ENCODE assay signal across 1 cellular context in genomic region chr20:50153153-50153499, GRCh38.
TF ChIP-seq lines count a peak whose summit lies in the region.

No MANE protein-coding gene starts in this region.

TF ChIP-seq in H1, 55 proteins besides CTCF, POLR2A, EP300 and RAD21 (continued from another document):
- no peak for TF ChIP-seq CHD7 (IDR thresholded peaks at IDR 0.05; ENCODE audit: insufficient replicate concordance, low read length)
- no peak for TF ChIP-seq SIX5 (IDR thresholded peaks at IDR 0.05; ENCODE audit: low read depth, low read length)
- no peak for TF ChIP-seq BACH1 (IDR thresholded peaks at IDR 0.05; ENCODE audit: low read length)
- no peak for TF ChIP-seq CHD2 (IDR thresholded peaks at IDR 0.05; ENCODE audit: low read length)
- TF ChIP-seq SP4 (IDR thresholded peaks at IDR 0.05; ENCODE audit: low read length), result no peak
- no peak for TF ChIP-seq SRF (IDR thresholded peaks at IDR 0.05; ENCODE audit: low read depth, low read length)
- no peak for TF ChIP-seq SIN3A (conservative IDR thresholded peaks at IDR 0.05 in 1 of 2, IDR thresholded peaks at IDR 0.05 in 1 of 2; ENCODE audit: low read depth in 1 of 2, low read length in 2 of 2)
- TF ChIP-seq CEBPB (IDR thresholded peaks at IDR 0.05; ENCODE audit: low read depth, low read length), result no peak
- no peak for TF ChIP-seq ZNF274 (IDR thresholded peaks at IDR 0.05; ENCODE audit: borderline replicate concordance, extremely low read depth, low read length)
- TF ChIP-seq MAFK (IDR thresholded peaks at IDR 0.05; ENCODE audit: low read depth, low read length), result no peak
- no peak for TF ChIP-seq GABPA (IDR thresholded peaks at IDR 0.05; ENCODE audit: borderline replicate concordance, insufficient read depth, low read length)
- TF ChIP-seq KDM1A (IDR thresholded peaks at IDR 0.05; ENCODE audit: borderline replicate concordance, low read length), result no peak
- no peak for TF ChIP-seq EGR1 (IDR thresholded peaks at IDR 0.05; ENCODE audit: borderline replicate concordance, low read depth, low read length)
- TF ChIP-seq CHD1 (IDR thresholded peaks at IDR 0.05; ENCODE audit: low read depth, low read length), result no peak
- TF ChIP-seq BRCA1 (IDR thresholded peaks at IDR 0.05; ENCODE audit: low read depth, low read length), result no peak
- TF ChIP-seq MAX (IDR thresholded peaks at IDR 0.05), result no peak
- TF ChIP-seq NRF1 (IDR thresholded peaks at IDR 0.05; ENCODE audit: low read depth, low read length), result no peak
- TF ChIP-seq RNF2 (IDR thresholded peaks at IDR 0.05; ENCODE audit: borderline replicate concordance, low read depth, low read length, missing control alignments, poor library complexity, severe bottlenecking), result no peak
